In the genomic region with DNA sequence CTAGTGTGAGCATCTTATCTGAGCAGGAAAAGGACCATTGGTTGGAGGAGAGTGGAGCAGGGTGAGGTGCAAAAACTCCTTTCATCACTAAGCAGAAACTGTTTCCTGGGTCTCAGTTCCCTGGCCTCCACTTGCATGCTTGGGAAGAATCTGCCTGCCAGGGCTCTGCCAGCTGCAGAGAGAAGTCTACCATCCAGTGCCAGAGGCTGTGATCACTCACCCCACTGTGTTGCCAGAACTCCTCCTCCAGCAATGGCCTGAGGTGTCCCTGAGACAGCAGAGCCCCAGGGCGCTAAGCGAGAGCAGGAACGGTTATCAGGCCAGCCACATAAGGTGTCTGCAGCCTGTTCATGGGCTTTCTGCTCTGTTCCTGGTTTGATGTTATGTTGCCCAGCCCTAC, we compare ENCODE assay signal across 19 cellular contexts.
DNase-seq lines count a peak whose midpoint lies in the region; ATAC-seq and TF ChIP-seq lines count a peak whose summit lies in the region.
"Had no signal": no experiment of that assay in that cellular context is flagged by ENCODE, and none has a peak within 500 bp of the region (broad histone marks: within the 10 kb centered on the region; RNA-seq: fewer than 3 reads in every experiment).

No MANE protein-coding gene starts in this region.

- CTCF ChIA-PET in activated CD4-positive, alpha-beta memory T cell treated with anti-CD3 and anti-CD28 coated beads for 36 hours (lab: Charles Lee), result no interaction called here

- intact Hi-C loops in right cardiac atrium (cut with DNase I) (no loop called here), posterior cingulate gyrus (cut with DNase I) (loop anchor here (10.0 kb wide), 1 partner anchor 165 kb away; no protein-coding TSS in a partner anchor)
- intact Hi-C loops in activated CD4-positive, alpha-beta memory T cell treated with anti-CD3 and anti-CD28 coated beads for 36 hours (cut with micrococcal nuclease), result no loop called here

- H3K4me1 ChIP-seq in right cardiac atrium (ENCODE audit: control insufficient read depth, insufficient read depth, low read length), result no peaks in the 10 kb centered on the region
- H3K4me1 ChIP-seq: suprapubic skin had no signal

- H3K4me1 Mint-ChIP-seq in type B pancreatic cell (ENCODE audit: unreplicated experiment), result peaks cover 10% of the 10 kb centered on the region
- no peaks in the 10 kb centered on the region for H3K4me1 Mint-ChIP-seq in activated CD4-positive, alpha-beta memory T cell treated with anti-CD3 and anti-CD28 coated beads for 36 hours (ENCODE audit: low read depth)

- no peaks in the 10 kb centered on the region for H3K9me3 Mint-ChIP-seq in type B pancreatic cell
- H3K9me3 Mint-ChIP-seq in activated CD4-positive, alpha-beta memory T cell treated with anti-CD3 and anti-CD28 coated beads for 36 hours, result no peaks in the 10 kb centered on the region
- H3K9me3 Mint-ChIP-seq: nephron had no signal

- WGBS in right cardiac atrium, result 35% methylated on average over 3 of the region's 3 CpGs

- H3K4me3 Mint-ChIP-seq in type B pancreatic cell, result no peak overlapping the region
- H3K4me3 Mint-ChIP-seq in activated CD4-positive, alpha-beta memory T cell treated with anti-CD3 and anti-CD28 coated beads for 36 hours, result no peak overlapping the region
- H3K4me3 Mint-ChIP-seq: CD8-positive, alpha-beta T cell had no signal

- H3K27ac ChIP-seq in cingulate gyrus (ENCODE audit: low read depth, low read length) (peak overlapping the region; percentile 2), right cardiac atrium (ENCODE audit: low read length) (peak overlapping the region; percentile 45)
- H3K27ac ChIP-seq: suprapubic skin had no signal

- H3K36me3 Mint-ChIP-seq in type B pancreatic cell, result no peaks in the 10 kb centered on the region
- H3K36me3 Mint-ChIP-seq in activated CD4-positive, alpha-beta memory T cell treated with anti-CD3 and anti-CD28 coated beads for 36 hours, result no peaks in the 10 kb centered on the region
- H3K36me3 Mint-ChIP-seq: CD8-positive, alpha-beta T cell had no signal

- no peak overlapping the region for H3K4me3 ChIP-seq in right cardiac atrium (ENCODE audit: low read length)
- H3K4me3 ChIP-seq: K562, suprapubic skin had no signal

- TF ChIP-seq CTCF in type B pancreatic cell (conservative IDR thresholded peaks at IDR 0.05), result no peak

- POLR2A ChIA-PET in activated CD4-positive, alpha-beta memory T cell treated with anti-CD3 and anti-CD28 coated beads for 36 hours (lab: Charles Lee), result no interaction called here

- H3K27ac Mint-ChIP-seq in type B pancreatic cell, result no peak overlapping the region
- H3K27ac Mint-ChIP-seq in activated CD4-positive, alpha-beta memory T cell treated with anti-CD3 and anti-CD28 coated beads for 36 hours, result no peak overlapping the region
- H3K27ac Mint-ChIP-seq: CD8-positive, alpha-beta T cell had no signal

- no peaks in the 10 kb centered on the region for H3K27me3 ChIP-seq in right cardiac atrium (ENCODE audit: control insufficient read depth, insufficient read depth)
- H3K27me3 ChIP-seq: suprapubic skin had no signal

- H3K27me3 Mint-ChIP-seq in type B pancreatic cell, result no peaks in the 10 kb centered on the region
- H3K27me3 Mint-ChIP-seq in activated CD4-positive, alpha-beta memory T cell treated with anti-CD3 and anti-CD28 coated beads for 36 hours, result no peaks in the 10 kb centered on the region

- no peaks in the 10 kb centered on the region for H3K9me3 ChIP-seq in right cardiac atrium (ENCODE audit: control insufficient read depth, low read length)
- H3K9me3 ChIP-seq: suprapubic skin had no signal

- peak; percentile 14 for DNase-seq in ELF-1 (ENCODE audit: low read depth, low spot score)
- peak; percentile 39 to 83 (median 73) for DNase-seq in right cardiac atrium
- peak; percentile 44 to 95 (median 60) for DNase-seq in posterior cingulate gyrus
- no peak for DNase-seq in type B pancreatic cell (ENCODE audit: extremely low spot score, unreplicated experiment)
- no peak for DNase-seq in activated CD4-positive, alpha-beta memory T cell treated with anti-CD3 and anti-CD28 coated beads for 36 hours
- DNase-seq: activated CD4-positive, alpha-beta T cell treated with anti-CD3 and anti-CD28 coated beads, Interleukin-2, amount 50 U/mL, for 1 hour; activated gamma-delta T cell treated with Interleukin-2 at 50 U/mL for 16 hours; CD8-positive, alpha-beta T cell; cerebellar nuclear complex; mammary epithelial cell; MV-4-11; NCI-H2081 treated with DMSO at 0.1 percent for 48 hours; NCI-H510A; stimulated activated CD4-positive, alpha-beta T cell treated with anti-CD3 and anti-CD28 coated beads, Interleukin-12 subunit alpha, Interleukin-12 subunit beta, amount 100 ng/mL, for 4 hours had no signal

- peak; percentile 92 to 93 for ATAC-seq in right cardiac atrium
- no peak for ATAC-seq in GM18909 (IDR thresholded peaks at IDR 0.05; ENCODE audit: poor library complexity, unreplicated experiment)
- ATAC-seq: CD8-positive, alpha-beta T cell; K562 had no signal

Comparison
In these comparisons a context has a peak if more than half of its experiments do, and no peak if none do; other contexts are left out.
1. DNase-seq: peak in ELF-1 (single experiment), right cardiac atrium (3 of 3) and posterior cingulate gyrus (10 of 10); none in type B pancreatic cell (single experiment) and activated CD4-positive, alpha-beta memory T cell treated with anti-CD3 and anti-CD28 coated beads for 36 hours (single experiment).